ENCODE assay signal across 16 cellular contexts in the genomic region with DNA sequence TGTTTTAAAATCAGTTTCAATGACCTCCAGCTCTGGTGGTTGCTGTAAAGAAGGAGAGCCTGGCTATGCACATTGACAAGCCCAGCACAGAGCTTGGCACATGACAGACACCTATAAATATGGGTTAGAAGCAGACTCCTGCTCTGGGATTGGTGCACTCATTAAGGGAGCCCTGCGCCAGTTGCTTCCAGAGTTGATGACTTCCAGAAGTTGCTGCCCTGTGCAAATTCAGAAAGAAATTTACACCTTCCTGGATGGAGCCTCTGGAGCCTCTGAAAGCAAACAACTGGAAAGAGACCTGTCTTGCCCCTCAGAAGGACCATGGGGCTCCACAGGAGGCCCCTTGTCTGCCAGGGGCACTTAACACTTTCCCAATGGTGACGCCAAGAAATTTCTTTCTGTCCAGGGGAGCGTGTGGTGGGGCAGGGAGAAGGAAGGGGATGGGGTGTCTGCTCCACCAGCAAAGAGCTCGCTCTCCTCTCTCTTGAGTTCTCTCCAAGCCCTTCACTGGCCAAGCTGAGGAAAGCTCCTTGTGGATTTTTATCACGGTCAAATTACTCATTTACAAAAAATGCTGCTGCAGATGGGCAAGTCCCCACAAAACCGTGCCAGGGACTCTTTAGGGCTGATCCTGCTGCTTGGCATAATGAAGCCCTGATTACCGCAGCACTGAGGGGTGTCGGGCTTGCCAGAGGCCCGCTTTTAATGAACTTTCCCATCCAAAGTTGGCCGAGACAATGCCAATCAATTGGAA.
DNase-seq lines count a peak whose midpoint lies in the region; ATAC-seq and TF ChIP-seq lines count a peak whose summit lies in the region.
"Had no signal": no experiment of that assay in that cellular context is flagged by ENCODE, and none has a peak within 500 bp of the region (broad histone marks: within the 10 kb centered on the region; RNA-seq: fewer than 3 reads in every experiment).

No MANE protein-coding gene starts in this region.

- TF ChIP-seq CTCF in brain microvascular endothelial cell (IDR thresholded peaks at IDR 0.05; ENCODE audit: low read depth, low read length, missing control alignments): no peak

- H2BK15ac ChIP-seq in mesendoderm (replicated peaks; ENCODE audit: low read depth): no peak overlapping the region

- H3K56ac ChIP-seq in mesendoderm (ENCODE audit: low read length): no peak overlapping the region

- no peak overlapping the region for H3K9ac ChIP-seq in mesendoderm (ENCODE audit: low read length)

- no peaks in the 10 kb centered on the region for H3K36me3 ChIP-seq in brain microvascular endothelial cell (replicated peaks)
- H3K36me3 ChIP-seq in mesendoderm (ENCODE audit: control insufficient read depth, insufficient read depth, low read length): no peaks in the 10 kb centered on the region
- H3K36me3 ChIP-seq: spleen, vagina had no signal

- no peak overlapping the region for H3K4me3 Mint-ChIP-seq in activated T-helper 2 cell treated with anti-CD3 and anti-CD28 coated beads, Interferon-gamma antibody, Interleukin-2, Interleukin-4, amounts not matched to agents 10 μg/mL and 5 μg/mL and 100 μg/mL, durations not matched to agents 14 hours and 24 hours and 36 hours (ENCODE audit: low read depth)
- H3K4me3 Mint-ChIP-seq: activated CD4-positive, alpha-beta memory T cell treated with anti-CD3 and anti-CD28 coated beads, Interleukin-2, amount 10 ng/mL, durations not matched to agents 7 days and 5 days; activated naive CD8-positive, alpha-beta T cell; CD14-positive monocyte; T-helper 17 cell had no signal

- intact Hi-C loops in activated T-helper 2 cell treated with anti-CD3 and anti-CD28 coated beads, Interferon-gamma antibody, Interleukin-2, Interleukin-4, amounts not matched to agents 10 μg/mL and 5 μg/mL and 100 μg/mL, durations not matched to agents 14 hours and 24 hours and 36 hours (cut with micrococcal nuclease): no loop called here

- H3K4me1 ChIP-seq in mesendoderm (ENCODE audit: control insufficient read depth, low read depth, low read length): no peaks in the 10 kb centered on the region

- no peak overlapping the region for H3K23ac ChIP-seq in mesendoderm (ENCODE audit: low read length)

- no peaks in the 10 kb centered on the region for H3K27me3 Mint-ChIP-seq in activated T-helper 2 cell treated with anti-CD3 and anti-CD28 coated beads, Interferon-gamma antibody, Interleukin-2, Interleukin-4, amounts not matched to agents 10 μg/mL and 5 μg/mL and 100 μg/mL, durations not matched to agents 14 hours and 24 hours and 36 hours (ENCODE audit: low read depth)
- H3K27me3 Mint-ChIP-seq: activated CD4-positive, alpha-beta memory T cell treated with anti-CD3 and anti-CD28 coated beads, Interleukin-2, amount 10 ng/mL, durations not matched to agents 7 days and 5 days; T-helper 17 cell had no signal

- no peak overlapping the region for H4K5ac ChIP-seq in mesendoderm (ENCODE audit: low read length)

- no peaks in the 10 kb centered on the region for H3K36me3 Mint-ChIP-seq in activated T-helper 2 cell treated with anti-CD3 and anti-CD28 coated beads, Interferon-gamma antibody, Interleukin-2, Interleukin-4, amounts not matched to agents 10 μg/mL and 5 μg/mL and 100 μg/mL, durations not matched to agents 14 hours and 24 hours and 36 hours (ENCODE audit: low read depth)
- H3K36me3 Mint-ChIP-seq: activated naive CD8-positive, alpha-beta T cell; CD14-positive monocyte had no signal

- no peak for ATAC-seq in GM18520 (IDR thresholded peaks at IDR 0.05; ENCODE audit: unreplicated experiment)
- ATAC-seq: T-helper 17 cell had no signal

- H4K8ac ChIP-seq in mesendoderm (ENCODE audit: low read depth, low read length): no peak overlapping the region

- H3K27ac ChIP-seq in brain microvascular endothelial cell (no peak overlapping the region), mesendoderm (ENCODE audit: low read depth, low read length) (no peak overlapping the region)
- H3K27ac ChIP-seq: spleen, vagina had no signal

- no peaks in the 10 kb centered on the region for H3K79me2 ChIP-seq in mesendoderm (ENCODE audit: control insufficient read depth, insufficient read depth, low read length)

- peak overlapping the region; percentile 65 for H3K18ac ChIP-seq in mesendoderm (ENCODE audit: low read length)

- H3K79me1 ChIP-seq in mesendoderm (ENCODE audit: low read length): no peaks in the 10 kb centered on the region

- no peaks in the 10 kb centered on the region for H3K4me1 Mint-ChIP-seq in activated T-helper 2 cell treated with anti-CD3 and anti-CD28 coated beads, Interferon-gamma antibody, Interleukin-2, Interleukin-4, amounts not matched to agents 10 μg/mL and 5 μg/mL and 100 μg/mL, durations not matched to agents 14 hours and 24 hours and 36 hours (ENCODE audit: low read depth)
- H3K4me1 Mint-ChIP-seq: activated CD4-positive, alpha-beta memory T cell treated with anti-CD3 and anti-CD28 coated beads, Interleukin-2, amount 10 ng/mL, durations not matched to agents 7 days and 5 days; CD14-positive monocyte; T-helper 17 cell had no signal

- no peak overlapping the region for H2BK120ac ChIP-seq in mesendoderm (ENCODE audit: low read depth, low read length)

- H3K27ac Mint-ChIP-seq in activated T-helper 2 cell treated with anti-CD3 and anti-CD28 coated beads, Interferon-gamma antibody, Interleukin-2, Interleukin-4, amounts not matched to agents 10 μg/mL and 5 μg/mL and 100 μg/mL, durations not matched to agents 14 hours and 24 hours and 36 hours: no peak overlapping the region
- H3K27ac Mint-ChIP-seq: activated CD4-positive, alpha-beta memory T cell treated with anti-CD3 and anti-CD28 coated beads, Interleukin-2, amount 10 ng/mL, durations not matched to agents 7 days and 5 days; activated naive CD8-positive, alpha-beta T cell; T-helper 17 cell had no signal

- H3K4me3 ChIP-seq in brain microvascular endothelial cell (ENCODE audit: low read depth, low read length) (no peak overlapping the region), mesendoderm (ENCODE audit: low read length) (no peak overlapping the region)
- H3K4me3 ChIP-seq: spleen, vagina had no signal

- DNase-seq in AG08396 (ENCODE audit: low spot score) (peak; percentile 59), HS-27A (ENCODE audit: low read depth) (peak; percentile 54), brain microvascular endothelial cell (peak; percentile 44), mesendoderm (peak; percentile 36), GM19240 (ENCODE audit: insufficient read length, low spot score) (no peak), NCI-H524 treated with DMSO at 0.1 percent for 48 hours (lab: John Stamatoyannopoulos, UW) (no peak)
- no peak for DNase-seq in activated T-helper 2 cell treated with anti-CD3 and anti-CD28 coated beads, Interferon-gamma antibody, Interleukin-2, Interleukin-4, amounts not matched to agents 10 μg/mL and 5 μg/mL and 100 μg/mL, durations not matched to agents 14 hours and 24 hours and 36 hours (ENCODE audit: low spot score)
- DNase-seq: activated CD4-positive, alpha-beta memory T cell treated with anti-CD3 and anti-CD28 coated beads, Interleukin-2, amount 10 ng/mL, durations not matched to agents 7 days and 5 days; effector memory CD4-positive, alpha-beta T cell; NCI-H1694 treated with DMSO at 0.1 percent for 48 hours; spleen; T-helper 17 cell had no signal

- H3K9me3 Mint-ChIP-seq in activated T-helper 2 cell treated with anti-CD3 and anti-CD28 coated beads, Interferon-gamma antibody, Interleukin-2, Interleukin-4, amounts not matched to agents 10 μg/mL and 5 μg/mL and 100 μg/mL, durations not matched to agents 14 hours and 24 hours and 36 hours: no peaks in the 10 kb centered on the region

- H3K27me3 ChIP-seq in brain microvascular endothelial cell (replicated peaks) (no peaks in the 10 kb centered on the region), mesendoderm (ENCODE audit: insufficient read depth, low read length, poor library complexity) (no peaks in the 10 kb centered on the region)
- H3K27me3 ChIP-seq: spleen, vagina had no signal

- no CpG with 5 or more reads among the region's 10 CpGs for WGBS in mesendoderm (ENCODE audit: extremely low coverage, insufficient coverage, low lambda C conversion rate)

- H2AK5ac ChIP-seq in mesendoderm (ENCODE audit: low read length): no peak overlapping the region

- no peak overlapping the region for H2BK5ac ChIP-seq in mesendoderm (ENCODE audit: low read length)

- in situ Hi-C loops in brain microvascular endothelial cell (cut with HindIII; ENCODE audit: low pct_ligation_motif_present, low sequenced_read_pairs): no loop called here

- H3K4me2 ChIP-seq in mesendoderm (ENCODE audit: low read length): no peak overlapping the region

- no peak overlapping the region for H3K4ac ChIP-seq in mesendoderm (ENCODE audit: low read depth, low read length)

Comparison
In these comparisons a context has a peak if more than half of its experiments do, and no peak if none do; other contexts are left out.
1. DNase-seq: peak in AG08396 (single experiment), HS-27A (single experiment), brain microvascular endothelial cell (single experiment) and mesendoderm (single experiment); none in GM19240 (single experiment), activated T-helper 2 cell treated with anti-CD3 and anti-CD28 coated beads, Interferon-gamma antibody, Interleukin-2, Interleukin-4, amounts not matched to agents 10 μg/mL and 5 μg/mL and 100 μg/mL, durations not matched to agents 14 hours and 24 hours and 36 hours (single experiment) and NCI-H524 treated with DMSO at 0.1 percent for 48 hours (single experiment).